ENCODE assay signal across 9 cellular contexts in the genomic region with DNA sequence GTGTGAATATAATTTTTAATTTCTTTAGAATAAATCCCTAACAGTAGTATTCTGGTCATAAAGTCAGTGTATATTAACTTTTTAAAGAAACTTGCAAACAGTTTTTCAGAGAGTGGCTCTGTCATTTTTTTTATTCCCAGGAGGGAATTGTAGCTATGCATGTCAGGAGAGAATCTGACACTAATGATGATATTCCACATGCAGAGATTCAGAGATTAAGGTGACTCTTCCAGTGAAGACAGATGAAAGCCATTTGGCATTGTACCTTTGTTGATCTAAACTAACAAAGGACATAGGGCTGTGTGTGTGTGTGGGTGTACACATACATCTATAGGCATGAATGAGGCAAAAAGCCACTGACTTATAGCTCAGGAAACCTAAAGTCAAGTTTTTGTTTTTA.
"Had no signal": no experiment of that assay in that cellular context is flagged by ENCODE, and none has a peak within 500 bp of the region (broad histone marks: within the 10 kb centered on the region; RNA-seq: fewer than 3 reads in every experiment).

No MANE protein-coding gene starts in this region.

- H3K4me3 Mint-ChIP-seq: HFFc6, IgD-negative memory B cell had no signal

- H3K27me3 Mint-ChIP-seq: IgD-negative memory B cell had no signal

- DNase-seq: GM23248, GOT3, H7, HFFc6, KBM-7 had no signal

- H3K27ac Mint-ChIP-seq: HFFc6, IgD-negative memory B cell had no signal

- H3K36me3 ChIP-seq: HAP-1 had no signal

- H3K9me3 ChIP-seq: HAP-1 had no signal

- H3K4me3 ChIP-seq: GM23248, HAP-1 had no signal

- ATAC-seq: HCT116, HepG2 had no signal

- H3K27ac ChIP-seq: GM23248 had no signal

- H3K4me1 ChIP-seq: HAP-1 had no signal
